ENCODE assay signal across 3 cellular contexts in the genomic region with DNA sequence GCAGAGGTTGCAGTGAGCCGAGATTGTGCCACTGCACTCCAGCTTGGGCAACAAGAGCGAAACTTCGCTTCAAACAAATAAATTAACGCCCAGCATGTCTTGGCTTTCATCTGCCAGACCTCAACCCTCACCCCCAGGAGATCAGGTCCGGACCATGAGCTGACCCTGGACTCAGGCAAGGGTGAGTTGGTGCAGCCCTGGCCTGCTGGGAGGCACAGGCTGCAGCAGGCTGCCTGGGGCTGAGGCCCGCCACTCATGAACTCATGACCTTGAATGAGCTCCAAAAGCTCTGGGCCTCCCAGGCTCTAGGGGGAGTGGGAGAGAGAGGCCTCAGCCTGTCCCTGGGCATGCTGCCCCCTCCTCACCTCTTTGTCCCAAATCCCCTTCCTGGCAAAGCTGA. TPM values are rescaled to one million over a fixed set of nuclear protein-coding genes. Genes with fewer than 3 reads are reported as not detected.
"Had no signal": no experiment of that assay in that cellular context is flagged by ENCODE, and none has a peak within 500 bp of the region (broad histone marks: within the 10 kb centered on the region; RNA-seq: fewer than 3 reads in every experiment).

No MANE protein-coding gene starts in this region.

RNA-seq across cellular contexts. Expression of gene NCF1, which starts 1.7 kb away (rescaled TPM):
- total RNA-seq: glomerular endothelial cell, osteoblast, smooth muscle cell had no signal
